In the genomic region with DNA sequence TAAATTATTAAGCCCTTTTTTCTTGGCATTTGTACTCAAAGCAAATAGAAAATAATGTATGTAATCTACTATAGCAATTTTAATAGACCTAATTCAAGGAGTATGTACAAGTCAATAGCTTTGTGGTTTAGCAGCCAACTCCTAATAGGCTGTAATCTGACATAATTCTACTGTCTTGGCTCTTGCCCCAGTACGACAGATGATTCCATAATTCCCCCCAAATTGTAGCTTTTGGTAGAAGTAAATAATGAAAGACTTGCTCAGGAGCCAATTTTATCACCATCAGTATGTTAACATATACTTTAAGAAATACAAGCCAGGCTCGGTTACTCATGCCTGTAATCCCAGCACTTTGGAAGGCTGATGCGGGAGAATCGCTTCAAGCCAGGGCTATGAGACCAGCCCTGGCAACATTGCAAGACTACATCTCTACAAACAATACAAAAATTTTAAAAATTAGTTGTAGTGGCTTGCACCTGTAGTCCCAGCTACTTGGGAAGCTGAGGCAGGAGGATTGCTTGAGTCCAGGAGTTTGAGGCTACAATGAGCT, we compare ENCODE assay signal across 31 cellular contexts.
"Had no signal": no experiment of that assay in that cellular context is flagged by ENCODE, and none has a peak within 500 bp of the region (broad histone marks: within the 10 kb centered on the region; RNA-seq: fewer than 3 reads in every experiment).

No MANE protein-coding gene starts in this region.

- H3K27ac ChIP-seq: adrenal gland, body of pancreas, SJSA1 had no signal

- H3K4me2 ChIP-seq: SK-N-SH had no signal

- H3K27me3 ChIP-seq: adrenal gland, body of pancreas, SJSA1 had no signal

- H3K4me1 ChIP-seq: adrenal gland, body of pancreas, SJSA1 had no signal

- H3K4me3 ChIP-seq: adrenal gland, body of pancreas, SJSA1 had no signal

- H3K9me3 ChIP-seq: adrenal gland, body of pancreas, SJSA1, SK-N-SH had no signal

- H3K27me3 Mint-ChIP-seq: activated CD4-positive, alpha-beta T cell treated with anti-CD3 and anti-CD28 coated beads for 36 hours; activated CD4-positive, alpha-beta T cell treated with anti-CD3 and anti-CD28 coated beads, Interleukin-2, amount 10 ng/mL, durations not matched to agents 7 days and 5 days had no signal

- H3K4me1 Mint-ChIP-seq: activated CD4-positive, alpha-beta T cell treated with anti-CD3 and anti-CD28 coated beads for 36 hours; activated CD4-positive, alpha-beta T cell treated with anti-CD3 and anti-CD28 coated beads, Interleukin-2, amount 10 ng/mL, durations not matched to agents 7 days and 5 days; WTC11 had no signal

- H3K9ac ChIP-seq: SK-N-SH had no signal

- H3K9me3 Mint-ChIP-seq: activated CD4-positive, alpha-beta T cell treated with anti-CD3 and anti-CD28 coated beads, Interleukin-2, amount 10 ng/mL, durations not matched to agents 7 days and 5 days; activated naive CD4-positive, alpha-beta T cell treated with anti-CD3 and anti-CD28 coated beads for 36 hours; activated naive CD4-positive, alpha-beta T cell treated with anti-CD3 and anti-CD28 coated beads, Interleukin-2, amount 50 U/mL, for 72 hours; activated T-cell treated with anti-CD3 and anti-CD28 coated beads, Interleukin-2, amount 50 U/mL, for 4 hours; activated T-helper 1 cell treated with anti-CD3 and anti-CD28 coated beads, Interleukin-12 subunit alpha, Interleukin-12 subunit beta, Interleukin-2, Interleukin-4 antibody, amounts not matched to agents 30 ng/mL and 10 ng/mL and 1 ng/mL, durations not matched to agents 14 hours and 24 hours and 36 hours; T-helper 1 cell treated with Interleukin-12 subunit alpha and Interleukin-12 subunit beta and Interleukin-4 antibody, amounts not matched to agents 30 μg/mL and 1 μg/mL, for 36 hours; T-helper 2 cell treated with Interferon-gamma antibody and Interleukin-4, amounts not matched to agents 5 μg/mL and 100 μg/mL, for 36 hours; WTC11 had no signal

- H3K4me3 Mint-ChIP-seq: activated CD4-positive, alpha-beta T cell treated with anti-CD3 and anti-CD28 coated beads for 36 hours; activated CD4-positive, alpha-beta T cell treated with anti-CD3 and anti-CD28 coated beads, Interleukin-2, amount 10 ng/mL, durations not matched to agents 7 days and 5 days; activated CD8-positive, alpha-beta T cell treated with anti-CD3 and anti-CD28 coated beads, Interleukin-2, amount 10 ng/mL, durations not matched to agents 7 days and 5 days; activated naive CD4-positive, alpha-beta T cell treated with anti-CD3 and anti-CD28 coated beads for 36 hours; activated T-cell treated with anti-CD3 and anti-CD28 coated beads, Interleukin-2, amount 50 U/mL, for 4 hours; activated T-helper 1 cell treated with anti-CD3 and anti-CD28 coated beads, Interleukin-12 subunit alpha, Interleukin-12 subunit beta, Interleukin-2, Interleukin-4 antibody, amounts not matched to agents 30 ng/mL and 10 ng/mL and 1 ng/mL, durations not matched to agents 14 hours and 24 hours and 36 hours; T-helper 1 cell treated with Interleukin-12 subunit alpha and Interleukin-12 subunit beta and Interleukin-4 antibody, amounts not matched to agents 30 μg/mL and 1 μg/mL, for 36 hours; T-helper 2 cell treated with Interferon-gamma antibody and Interleukin-4, amounts not matched to agents 5 μg/mL and 100 μg/mL, for 36 hours; WTC11 had no signal

- ATAC-seq: activated CD8-positive, alpha-beta T cell treated with anti-CD3 and anti-CD28 coated beads, Interleukin-2, amount 10 ng/mL, durations not matched to agents 7 days and 5 days; activated T-cell treated with anti-CD3 and anti-CD28 coated beads, Interleukin-2, amount 50 U/mL, for 4 hours; body of pancreas; Panc1; WTC11 had no signal

- H3K27ac Mint-ChIP-seq: activated CD4-positive, alpha-beta T cell treated with anti-CD3 and anti-CD28 coated beads for 36 hours; activated CD4-positive, alpha-beta T cell treated with anti-CD3 and anti-CD28 coated beads, Interleukin-2, amount 10 ng/mL, durations not matched to agents 7 days and 5 days; activated CD8-positive, alpha-beta T cell treated with anti-CD3 and anti-CD28 coated beads, Interleukin-2, amount 10 ng/mL, durations not matched to agents 7 days and 5 days; activated naive CD4-positive, alpha-beta T cell treated with anti-CD3 and anti-CD28 coated beads for 36 hours; activated naive CD4-positive, alpha-beta T cell treated with anti-CD3 and anti-CD28 coated beads, Interleukin-2, amount 50 U/mL, for 72 hours; activated T-helper 1 cell treated with anti-CD3 and anti-CD28 coated beads, Interleukin-12 subunit alpha, Interleukin-12 subunit beta, Interleukin-2, Interleukin-4 antibody, amounts not matched to agents 30 ng/mL and 10 ng/mL and 1 ng/mL, durations not matched to agents 14 hours and 24 hours and 36 hours; T-helper 1 cell treated with Interleukin-12 subunit alpha and Interleukin-12 subunit beta and Interleukin-4 antibody, amounts not matched to agents 30 μg/mL and 1 μg/mL, for 36 hours; T-helper 2 cell treated with Interferon-gamma antibody and Interleukin-4, amounts not matched to agents 5 μg/mL and 100 μg/mL, for 36 hours; WTC11 had no signal

- DNase-seq: activated CD4-positive, alpha-beta T cell treated with anti-CD3 and anti-CD28 coated beads for 36 hours; activated CD4-positive, alpha-beta T cell treated with anti-CD3 and anti-CD28 coated beads, Interleukin-2, amount 10 ng/mL, durations not matched to agents 7 days and 5 days; activated CD4-positive, alpha-beta T cell treated with anti-CD3 and anti-CD28 coated beads, Interleukin-2, amount 50 U/mL, for 48 hours; activated CD8-positive, alpha-beta T cell treated with anti-CD3 and anti-CD28 coated beads, Interleukin-2, amount 10 ng/mL, durations not matched to agents 7 days and 5 days; activated gamma-delta T cell treated with Interleukin-2 at 50 U/mL for 16 hours; activated naive CD4-positive, alpha-beta T cell treated with anti-CD3 and anti-CD28 coated beads for 36 hours; activated T-cell treated with anti-CD3 and anti-CD28 coated beads, Interleukin-2, amount 50 U/mL, for 4 hours; adrenal gland; body of pancreas; caudate nucleus; cerebellar nuclear complex; Kasumi-1; KG1; NCI-H1105; NCI-H1417 treated with DMSO at 0.1 percent for 48 hours; NCI-H187 treated with DMSO at 0.1 percent for 48 hours; NCI-H2171 treated with DMSO at 0.1 percent for 48 hours; NCI-H345; NCI-H510A; NCI-H526; NCI-H774; RPMI8226; SHP77 treated with DMSO at 0.1 percent for 48 hours; SK-N-SH had no signal
